ENCODE assay signal across 22 cellular contexts in the genomic region with DNA sequence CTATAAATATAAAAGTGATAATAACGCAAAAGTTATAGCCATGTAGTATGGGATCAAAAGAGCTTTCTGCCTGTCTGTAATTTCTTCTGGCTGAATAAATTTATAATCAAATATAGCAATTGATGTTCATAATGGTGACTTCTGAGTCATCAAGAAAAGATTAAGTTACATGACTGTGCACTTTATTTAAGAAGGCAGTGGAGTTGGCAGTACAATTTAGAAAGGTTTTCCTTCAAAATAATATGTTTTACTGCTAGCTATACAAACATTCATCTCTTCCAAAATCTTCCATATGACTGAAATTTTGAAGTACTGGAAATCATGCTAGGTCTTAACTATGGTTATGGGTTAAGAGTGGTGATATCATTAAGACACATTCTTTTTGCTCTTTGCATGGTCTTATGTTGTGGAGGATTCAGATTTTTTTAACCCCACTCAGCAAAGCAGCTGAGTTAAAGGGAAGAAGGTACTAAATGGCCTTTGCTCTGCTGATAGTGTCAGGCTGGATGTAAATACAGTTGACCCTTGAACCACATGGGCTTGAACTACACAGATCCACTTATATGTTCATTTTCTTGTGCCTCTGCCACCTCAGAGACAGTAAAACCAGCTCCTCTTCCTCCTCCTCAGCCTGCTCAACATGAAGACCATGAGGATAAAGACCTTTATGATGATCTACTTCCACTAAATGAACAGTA.
DNase-seq lines count a peak whose midpoint lies in the region; ATAC-seq and TF ChIP-seq lines count a peak whose summit lies in the region.
"Had no signal": no experiment of that assay in that cellular context is flagged by ENCODE, and none has a peak within 500 bp of the region (broad histone marks: within the 10 kb centered on the region; RNA-seq: fewer than 3 reads in every experiment).

No MANE protein-coding gene starts in this region.

- peak; percentile 30 for ATAC-seq in mucosa of descending colon
- no peak for ATAC-seq in HG02981 (IDR thresholded peaks at IDR 0.05; ENCODE audit: unreplicated experiment)
- ATAC-seq: naive thymus-derived CD4-positive, alpha-beta T cell; T-cell had no signal

- H3K36me3 ChIP-seq in mucosa of descending colon (ENCODE audit: low read depth) = no peaks in the 10 kb centered on the region
- H3K36me3 ChIP-seq in uterus = no peaks in the 10 kb centered on the region

- no peaks in the 10 kb centered on the region for H3K4me1 ChIP-seq in mucosa of descending colon (ENCODE audit: low read depth)
- H3K4me1 ChIP-seq in uterus = no peaks in the 10 kb centered on the region

- H3K9me3 ChIP-seq in mucosa of descending colon = no peaks in the 10 kb centered on the region
- no peaks in the 10 kb centered on the region for H3K9me3 ChIP-seq in uterus

- no peak overlapping the region for H3K27ac ChIP-seq in uterus
- H3K27ac ChIP-seq: C4-2B had no signal

- intact Hi-C loops in mucosa of descending colon (cut with DNase I, micrococcal nuclease) = no loop called here
- intact Hi-C loops in uterus (cut with DNase I; ENCODE audit: low total_unique reads) = no loop called here

- TF ChIP-seq CTCF in choroid plexus epithelial cell (conservative IDR thresholded peaks at IDR 0.05; ENCODE audit: low read depth, low read length) (no peak), mucosa of descending colon (IDR thresholded peaks at IDR 0.05) (no peak), uterus (IDR thresholded peaks at IDR 0.05) (no peak)

- DNase-seq in COLO829 (ENCODE audit: low spot score) = peak; percentile 22
- DNase-seq in M059J (ENCODE audit: low read depth) = peak; percentile 15
- DNase-seq in choroid plexus epithelial cell (ENCODE audit: low read depth) = peak; percentile 42
- DNase-seq in mucosa of descending colon = no peak
- no peak for DNase-seq in NAMALWA (ENCODE audit: low spot score)
- DNase-seq in inferior parietal cortex (ENCODE audit: extremely low spot score) = no peak
- DNase-seq in uterus = no peak
- DNase-seq: activated CD4-positive, alpha-beta T cell treated with anti-CD3 and anti-CD28 coated beads, Interleukin-2, amount 10 ng/mL, durations not matched to agents 7 days and 5 days; activated CD8-positive, alpha-beta memory T cell treated with anti-CD3 and anti-CD28 coated beads, Interleukin-2, amount 50 U/mL, for 4 hours; activated effector memory CD4-positive, alpha-beta T cell treated with anti-CD3 and anti-CD28 coated beads, Interleukin-2, amount 50 U/mL, for 16 hours; effector memory CD4-positive, alpha-beta T cell; hippocampal formation; kidney; naive thymus-derived CD4-positive, alpha-beta T cell; NCI-H2227 treated with DMSO at 0.1 percent for 48 hours; NCI-H82; retina; SHP77 treated with DMSO at 0.1 percent for 48 hours; stimulated activated CD8-positive, alpha-beta memory T cell treated with anti-CD3 and anti-CD28 coated beads, Interleukin-4, amount 100 ng/mL, for 48 hours; T-cell had no signal

- H3K4me3 ChIP-seq in choroid plexus epithelial cell (ENCODE audit: low read depth, low read length) (no peak overlapping the region), mucosa of descending colon (no peak overlapping the region), uterus (no peak overlapping the region)

- TF ChIP-seq POLR2A in uterus (IDR thresholded peaks at IDR 0.05) = no peak

- no peaks in the 10 kb centered on the region for H3K27me3 ChIP-seq in uterus

Comparison
In these comparisons a context has a peak if more than half of its experiments do, and no peak if none do; other contexts are left out.
1. DNase-seq: peak in COLO829 (single experiment), M059J (single experiment) and choroid plexus epithelial cell (single experiment); none in mucosa of descending colon (0 of 3), NAMALWA (single experiment), inferior parietal cortex (single experiment) and uterus (0 of 2).